In the genomic region with DNA sequence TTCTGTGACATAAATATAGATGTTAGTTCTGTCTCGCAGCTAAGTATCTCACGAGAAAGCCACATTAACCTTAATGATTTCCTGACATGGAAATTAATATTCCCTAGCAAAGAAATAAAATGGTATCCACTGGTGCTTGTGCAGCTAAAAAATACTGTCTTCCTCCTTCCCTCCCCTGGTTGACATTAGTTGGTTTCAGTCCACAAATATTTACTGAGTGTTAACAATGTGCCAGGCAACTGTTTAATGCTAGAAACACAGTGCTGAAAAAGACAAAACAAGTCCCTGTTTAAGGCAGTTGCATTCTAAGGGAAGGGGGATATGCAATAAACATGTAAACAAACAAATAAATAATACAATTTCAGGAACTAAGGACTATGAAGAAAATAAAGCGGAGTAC, we compare ENCODE assay signal across 1 cellular context.
TF ChIP-seq lines count a peak whose summit lies in the region.

No MANE protein-coding gene starts in this region.

TF ChIP-seq in endothelial cell of umbilical vein, 7 proteins besides CTCF, POLR2A, EP300 and RAD21 (continued from another document):
- TF ChIP-seq POLR2AphosphoS5 (IDR thresholded peaks at IDR 0.05; ENCODE audit: insufficient read depth, low read depth, low read length) (no peak), FOS (IDR thresholded peaks at IDR 0.05; ENCODE audit: borderline replicate concordance, insufficient read depth, low read length) (no peak)
